ENCODE assay signal across 8 cellular contexts in the genomic region with DNA sequence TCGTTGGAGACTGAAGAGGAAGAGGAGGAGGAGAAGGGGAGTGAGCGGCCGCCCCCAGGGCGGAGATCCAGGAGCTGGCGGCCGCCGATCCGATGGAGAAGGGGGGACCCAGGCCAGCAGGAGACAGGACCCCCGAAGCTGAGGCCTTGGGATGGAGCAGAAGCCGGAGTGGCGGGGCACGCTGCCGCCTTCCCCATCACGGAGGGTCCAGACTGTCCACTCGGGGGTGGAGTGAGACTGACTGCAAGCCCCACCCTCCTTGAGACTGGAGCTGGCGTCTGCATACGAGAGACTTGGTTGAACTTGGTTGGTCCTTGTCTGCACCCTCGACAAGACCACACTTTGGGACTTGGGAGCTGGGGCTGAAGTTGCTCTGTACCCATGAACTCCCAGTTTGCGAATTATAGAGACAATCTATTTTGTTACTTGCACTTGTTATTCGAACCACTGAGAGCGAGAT. TPM values are rescaled to one million over a fixed set of nuclear protein-coding genes. Genes with fewer than 3 reads are reported as not detected.
DNase-seq lines count a peak whose midpoint lies in the region; ATAC-seq and TF ChIP-seq lines count a peak whose summit lies in the region.

No MANE protein-coding gene starts in this region.

- peaks cover 51% of the 10 kb centered on the region for H3K27me3 Mint-ChIP-seq in H9 (ENCODE audit: low read depth)
- H3K27me3 Mint-ChIP-seq in activated CD4-positive, alpha-beta T cell treated with anti-CD3 and anti-CD28 coated beads, Interleukin-2, amount 10 ng/mL, durations not matched to agents 24 days and 14 days: peaks cover 6% of the 10 kb centered on the region
- no peaks in the 10 kb centered on the region for H3K27me3 Mint-ChIP-seq in natural killer cell (ENCODE audit: low read depth in 2 of 2)

- peaks cover 3 to 5% of the 10 kb centered on the region in 2 experiments; a peak in 3 of 5 replicates for H3K9me3 Mint-ChIP-seq in H9
- peaks cover 3% of the 10 kb centered on the region for H3K9me3 Mint-ChIP-seq in activated CD4-positive, alpha-beta T cell treated with anti-CD3 and anti-CD28 coated beads, Interleukin-2, amount 10 ng/mL, durations not matched to agents 24 days and 14 days
- no peaks in the 10 kb centered on the region for H3K9me3 Mint-ChIP-seq in natural killer cell

- no peak overlapping the region for H3K23ac ChIP-seq in H9 (ENCODE audit: insufficient read length, low read depth, low read length)

- no peaks in the 10 kb centered on the region for H3K79me1 ChIP-seq in H9 (ENCODE audit: insufficient read depth, low read depth, low read length, poor library complexity, severe bottlenecking)

- H3K36me3 Mint-ChIP-seq in H9 (ENCODE audit: insufficient read depth in 1 of 3, low read depth in 3 of 3): peaks cover 0 to 3% (median 1%) of the 10 kb centered on the region in 3 experiments; a peak in 1 of 7 replicates
- peaks cover 30% of the 10 kb centered on the region for H3K36me3 Mint-ChIP-seq in activated CD4-positive, alpha-beta T cell treated with anti-CD3 and anti-CD28 coated beads, Interleukin-2, amount 10 ng/mL, durations not matched to agents 24 days and 14 days (ENCODE audit: low read depth)
- no peaks in the 10 kb centered on the region for H3K36me3 Mint-ChIP-seq in natural killer cell

- no peak overlapping the region for H3K27ac Mint-ChIP-seq in H9
- H3K27ac Mint-ChIP-seq in activated CD4-positive, alpha-beta T cell treated with anti-CD3 and anti-CD28 coated beads, Interleukin-2, amount 10 ng/mL, durations not matched to agents 24 days and 14 days: peak overlapping the region; percentile 96
- peak overlapping the region; percentile 96 to 98 for H3K27ac Mint-ChIP-seq in natural killer cell

- H2BK15ac ChIP-seq in H9 (ENCODE audit: low read depth, low read length): no peak overlapping the region

- intact Hi-C loops in activated CD4-positive, alpha-beta T cell treated with anti-CD3 and anti-CD28 coated beads, Interleukin-2, amount 10 ng/mL, durations not matched to agents 24 days and 14 days (cut with micrococcal nuclease): loop anchor here (2.0 kb wide), 1 partner anchor 75 kb away; no protein-coding TSS in a partner anchor
- intact Hi-C loops in natural killer cell (cut with micrococcal nuclease): loop anchor here (1.0 to 5.0 kb wide), 2 partner anchors 75 to 102 kb away; no protein-coding TSS in a partner anchor

- peaks cover 4% of the 10 kb centered on the region; the same call in 1 of the 2 replicates for H3K4me1 ChIP-seq in H9 (ENCODE audit: insufficient read depth, low read length)

- no peak overlapping the region for H3T11ph ChIP-seq in H9 (ENCODE audit: low read length)

- H2BK12ac ChIP-seq in H9 (ENCODE audit: insufficient read length, low read depth, low read length): no peak overlapping the region

- H2BK5ac ChIP-seq in H9 (ENCODE audit: insufficient read length, low read length): no peak overlapping the region

- no peak overlapping the region for H2BK120ac ChIP-seq in H9 (ENCODE audit: low read depth, low read length, poor library complexity, severe bottlenecking)

- H3K9ac ChIP-seq in H9 (ENCODE audit: extremely low read depth, insufficient read length, low read length): no peak overlapping the region

- DNase-seq in H9: no peak
- DNase-seq in activated CD4-positive, alpha-beta T cell treated with anti-CD3 and anti-CD28 coated beads, Interleukin-2, amount 10 ng/mL, durations not matched to agents 24 days and 14 days: peak; percentile 80
- no peak for DNase-seq in epithelial cell of prostate (ENCODE audit: low read depth, low spot score)
- DNase-seq in natural killer cell: peak; percentile 44
- no peak for DNase-seq in iPS-NIHi11 (ENCODE audit: low spot score)
- no peak for DNase-seq in NCI-H1048 (lab: John Stamatoyannopoulos, UW)
- DNase-seq in GM19238 (ENCODE audit: insufficient read length, low spot score): no peak

- H3K4me1 Mint-ChIP-seq in H9 (peaks cover 17 to 26% of the 10 kb centered on the region in 2 experiments), natural killer cell (peaks cover 27 to 52% of the 10 kb centered on the region in 2 donors)
- peaks cover 27% of the 10 kb centered on the region for H3K4me1 Mint-ChIP-seq in activated CD4-positive, alpha-beta T cell treated with anti-CD3 and anti-CD28 coated beads, Interleukin-2, amount 10 ng/mL, durations not matched to agents 24 days and 14 days

- H3K14ac ChIP-seq in H9 (ENCODE audit: insufficient read depth, low read length): no peak overlapping the region

- H3K27ac ChIP-seq in H9 (ENCODE audit: insufficient read length, low read depth, low read length) (no peak overlapping the region), epithelial cell of prostate (peak overlapping the region; percentile 90)

- H3K56ac ChIP-seq in H9 (ENCODE audit: insufficient read length, low read depth, low read length): no peak overlapping the region

- peak overlapping the region; percentile 65 for H3K4me2 ChIP-seq in H9 (ENCODE audit: insufficient read depth, insufficient read length, low read length)

- no peak overlapping the region for H4K8ac ChIP-seq in H9 (replicated peaks; ENCODE audit: insufficient read length, low read depth, low read length)

- no peak overlapping the region for H4K5ac ChIP-seq in H9 (ENCODE audit: insufficient read length, low read depth, low read length)

- H3K9me3 ChIP-seq in H9 (ENCODE audit: control insufficient read depth, low read depth, low read length): peaks cover 3% of the 10 kb centered on the region

- no peak overlapping the region for H3K4ac ChIP-seq in H9 (ENCODE audit: low read depth, low read length)

- H3K23me2 ChIP-seq in H9 (ENCODE audit: insufficient read length, low read depth, low read length, poor library complexity, severe bottlenecking): peaks cover 28% of the 10 kb centered on the region

- no peak overlapping the region for H4K91ac ChIP-seq in H9 (ENCODE audit: insufficient read length, low read depth, low read length)

- H2BK20ac ChIP-seq in H9 (ENCODE audit: low read depth, low read length, poor library complexity, severe bottlenecking): no peak overlapping the region

- H2AFZ ChIP-seq in H9 (ENCODE audit: low read length): no peak overlapping the region

- H3K79me2 ChIP-seq in H9 (ENCODE audit: insufficient read depth, low read length): peaks cover 2% of the 10 kb centered on the region; the same call in 1 of the 2 replicates

- TF ChIP-seq CTCF in H9 (conservative IDR thresholded peaks at IDR 0.05) (no peak), natural killer cell (IDR thresholded peaks at IDR 0.05) (no peak)

- ATAC-seq in natural killer cell (no peak), GM21528 (IDR thresholded peaks at IDR 0.05; ENCODE audit: low FRiP score, unreplicated experiment) (no peak)

- H3K4me3 Mint-ChIP-seq in H9 (peak overlapping the region; percentile 88 to 94), natural killer cell (peak overlapping the region; percentile 97)
- peak overlapping the region; percentile 100 for H3K4me3 Mint-ChIP-seq in activated CD4-positive, alpha-beta T cell treated with anti-CD3 and anti-CD28 coated beads, Interleukin-2, amount 10 ng/mL, durations not matched to agents 24 days and 14 days

- peaks cover 7% of the 10 kb centered on the region; the same call in 1 of the 2 replicates for H3K27me3 ChIP-seq in H9 (ENCODE audit: insufficient read depth, low read length)

- H3K18ac ChIP-seq in H9 (ENCODE audit: insufficient read length, low read depth, low read length): no peak overlapping the region

- peaks cover 3% of the 10 kb centered on the region for H4K20me1 ChIP-seq in H9 (ENCODE audit: control insufficient read depth, insufficient read depth, insufficient read length)

- WGBS in H9 (ENCODE audit: extremely low coverage, insufficient read length, low lambda C conversion rate): no CpG with 5 or more reads among the region's 21 CpGs

- no peak overlapping the region for H2AK5ac ChIP-seq in H9 (ENCODE audit: insufficient read length, low read length)

RNA-seq across cellular contexts. Expression of a gene that starts 1.8 kb away (rescaled TPM):
- total RNA-seq in H9 (2021): 13.5 and 16.2 TPM in 2 replicates
- total RNA-seq in activated CD4-positive, alpha-beta T cell treated with anti-CD3 and anti-CD28 coated beads, Interleukin-2, amount 10 ng/mL, durations not matched to agents 24 days and 14 days: 101 and 102 TPM in 2 replicates
- 100 to 1,000 TPM; 198 to 247 (median 212) TPM for total RNA-seq in natural killer cell

RNA-seq across cellular contexts. Expression of a gene that starts 21.0 kb away (rescaled TPM):
- total RNA-seq in H9 (2021) (173 and 174 TPM in 2 replicates), natural killer cell (10 to 100 TPM; 12.0 to 23.7 (median 19.3) TPM)
- 120 TPM in 2 replicates for total RNA-seq in activated CD4-positive, alpha-beta T cell treated with anti-CD3 and anti-CD28 coated beads, Interleukin-2, amount 10 ng/mL, durations not matched to agents 24 days and 14 days

RNA-seq across cellular contexts. Expression of a gene that starts 50.4 kb away (rescaled TPM):
- total RNA-seq in H9 (2021): 214 and 219 TPM in 2 replicates
- total RNA-seq in activated CD4-positive, alpha-beta T cell treated with anti-CD3 and anti-CD28 coated beads, Interleukin-2, amount 10 ng/mL, durations not matched to agents 24 days and 14 days: 182 and 190 TPM in 2 replicates
- total RNA-seq in natural killer cell: 10 to 100 TPM; 24.7 to 30.4 (median 25.1) TPM

Comparison
In these comparisons a context has a peak if more than half of its experiments do, and no peak if none do; other contexts are left out.
1. DNase-seq: peak in activated CD4-positive, alpha-beta T cell treated with anti-CD3 and anti-CD28 coated beads, Interleukin-2, amount 10 ng/mL, durations not matched to agents 24 days and 14 days (single experiment) and natural killer cell (single experiment); none in H9 (single experiment), epithelial cell of prostate (single experiment), iPS-NIHi11 (single experiment), NCI-H1048 (single experiment) and GM19238 (single experiment).
2. H3K27ac Mint-ChIP-seq: peak in activated CD4-positive, alpha-beta T cell treated with anti-CD3 and anti-CD28 coated beads, Interleukin-2, amount 10 ng/mL, durations not matched to agents 24 days and 14 days (single experiment) and natural killer cell (2 of 2); none in H9 (0 of 3).
3. Peak in every context shown above with its lines, with median percentiles within 50 percentile points of each other: H3K4me3 Mint-ChIP-seq.